ENCODE assay signal across 21 cellular contexts in genomic region chr1:59901770-59902388, GRCh38. TPM values are rescaled to one million over a fixed set of nuclear protein-coding genes. Genes with fewer than 3 reads are reported as not detected.
DNase-seq lines count a peak whose midpoint lies in the region; ATAC-seq, FAIRE-seq and TF ChIP-seq lines count a peak whose summit lies in the region.
"Had no signal": no experiment of that assay in that cellular context is flagged by ENCODE, and none has a peak within 500 bp of the region (broad histone marks: within the 10 kb centered on the region; RNA-seq: fewer than 3 reads in every experiment).

No MANE protein-coding gene starts in this region.

- H3K36me3 ChIP-seq in left ventricle myocardium inferior: peaks cover 18% of the 10 kb centered on the region
- no peaks in the 10 kb centered on the region for H3K36me3 ChIP-seq in esophagus muscularis mucosa
- H3K36me3 ChIP-seq in smooth muscle cell (ENCODE audit: low read depth): no peaks in the 10 kb centered on the region

- peaks cover 52% of the 10 kb centered on the region for H3K4me1 ChIP-seq in left ventricle myocardium inferior
- H3K4me1 ChIP-seq in esophagus muscularis mucosa: peaks cover 0 to 11% (median 0%) of the 10 kb centered on the region in 4 donors
- no peaks in the 10 kb centered on the region for H3K4me1 ChIP-seq in smooth muscle cell (ENCODE audit: low read depth)

- H3K27me3 ChIP-seq in left ventricle myocardium inferior (ENCODE audit: low read depth) (no peaks in the 10 kb centered on the region), esophagus muscularis mucosa (no peaks in the 10 kb centered on the region), smooth muscle cell (ENCODE audit: low read depth) (no peaks in the 10 kb centered on the region)

- H3K27ac ChIP-seq in left ventricle myocardium inferior (replicated peaks) (peak overlapping the region; percentile 39), esophagus muscularis mucosa (replicated peaks in 1 of 4) (no peak overlapping the region), smooth muscle cell (ENCODE audit: low read depth) (no peak overlapping the region)
- H3K27ac ChIP-seq: 22Rv1 had no signal

- H3K9me3 Mint-ChIP-seq in activated CD4-positive, alpha-beta T cell treated with anti-CD3 and anti-CD28 coated beads, Interleukin-2, amount 10 ng/mL, durations not matched to agents 24 days and 14 days: no peaks in the 10 kb centered on the region
- H3K9me3 Mint-ChIP-seq: CD8-positive, alpha-beta T cell had no signal

- H3F3A ChIP-seq in smooth muscle cell (ENCODE audit: low read depth): no peaks in the 10 kb centered on the region

- H2AFZ ChIP-seq in smooth muscle cell (ENCODE audit: low read depth): peak overlapping the region; percentile 36

- intact Hi-C loops in left ventricle myocardium inferior (cut with micrococcal nuclease) (no loop called here), Right ventricle myocardium superior (cut with DNase I) (no loop called here), esophagus muscularis mucosa (cut with DNase I) (no loop called here)
- intact Hi-C loops in activated CD4-positive, alpha-beta T cell treated with anti-CD3 and anti-CD28 coated beads, Interleukin-2, amount 10 ng/mL, durations not matched to agents 24 days and 14 days (cut with micrococcal nuclease): no loop called here

- FAIRE-seq in GM12891 (lab: Jason Lieb, UNC): no peak
- FAIRE-seq: D721Med, GM18507, K562 had no signal

- TF ChIP-seq POLR2A in esophagus muscularis mucosa (IDR thresholded peaks at IDR 0.05; ENCODE audit: low read depth) (no peak), GM12891 (IDR thresholded peaks at IDR 0.05; ENCODE audit: low read depth, low read length) (no peak)

- H3K9me3 ChIP-seq in left ventricle myocardium inferior (replicated peaks): no peaks in the 10 kb centered on the region
- H3K9me3 ChIP-seq in esophagus muscularis mucosa: no peaks in the 10 kb centered on the region
- no peaks in the 10 kb centered on the region for H3K9me3 ChIP-seq in smooth muscle cell (replicated peaks; ENCODE audit: low read depth)

- no peaks in the 10 kb centered on the region for H3K36me3 Mint-ChIP-seq in activated CD4-positive, alpha-beta T cell treated with anti-CD3 and anti-CD28 coated beads, Interleukin-2, amount 10 ng/mL, durations not matched to agents 24 days and 14 days (ENCODE audit: low read depth)

- DNase-seq in left ventricle myocardium inferior: no peak
- DNase-seq in Right ventricle myocardium superior: no peak
- peak; percentile 90 for DNase-seq in esophagus muscularis mucosa (ENCODE audit: extremely low spot score)
- peak; percentile 13 for DNase-seq in kidney tubule cell (ENCODE audit: low spot score)
- DNase-seq in smooth muscle cell (lab: John Stamatoyannopoulos, UW; ENCODE audit: unreplicated experiment): no peak
- DNase-seq in GM12891 (ENCODE audit: insufficient read length, low spot score): no peak
- no peak for DNase-seq in activated CD4-positive, alpha-beta T cell treated with anti-CD3 and anti-CD28 coated beads, Interleukin-2, amount 10 ng/mL, durations not matched to agents 24 days and 14 days
- no peak for DNase-seq in D341Med (ENCODE audit: low spot score)
- DNase-seq: CD8-positive, alpha-beta T cell; DMS79 treated with DMSO at 0.1 percent for 48 hours; NCI-H1048; NCI-H146; NCI-H2081; NCI-H510A treated with DMSO at 0.1 percent for 48 hours; NCI-H82; PC-3 had no signal

- WGBS in esophagus muscularis mucosa: 30% methylated on average over 1 of the region's 1 CpG
- WGBS in smooth muscle cell (ENCODE audit: low lambda C conversion rate): 15% methylated on average over 1 of the region's 1 CpG

- H3K9ac ChIP-seq in smooth muscle cell (ENCODE audit: low read depth): no peak overlapping the region

- no peak for TF ChIP-seq EP300 in esophagus muscularis mucosa (IDR thresholded peaks at IDR 0.05)

- TF ChIP-seq CTCF in left ventricle myocardium inferior (IDR thresholded peaks at IDR 0.05; ENCODE audit: borderline replicate concordance): no peak
- TF ChIP-seq CTCF in esophagus muscularis mucosa (IDR thresholded peaks at IDR 0.05): no peak
- TF ChIP-seq CTCF in smooth muscle cell (IDR thresholded peaks at IDR 0.05; ENCODE audit: borderline replicate concordance, insufficient read depth, poor library complexity, severe bottlenecking): no peak

- no peak for ATAC-seq in Right ventricle myocardium superior (ENCODE audit: poor library complexity)
- ATAC-seq: CD8-positive, alpha-beta T cell; K562; PC-3 had no signal

- H3K4me3 ChIP-seq in left ventricle myocardium inferior (no peak overlapping the region), esophagus muscularis mucosa (no peak overlapping the region), smooth muscle cell (no peak overlapping the region)
- H3K4me3 ChIP-seq: K562 had no signal

- H4K20me1 ChIP-seq in smooth muscle cell (ENCODE audit: low read depth): no peaks in the 10 kb centered on the region

- H3K4me3 Mint-ChIP-seq in activated CD4-positive, alpha-beta T cell treated with anti-CD3 and anti-CD28 coated beads, Interleukin-2, amount 10 ng/mL, durations not matched to agents 24 days and 14 days: no peak overlapping the region
- H3K4me3 Mint-ChIP-seq: CD8-positive, alpha-beta T cell had no signal

- no peaks in the 10 kb centered on the region for H3K27me3 Mint-ChIP-seq in activated CD4-positive, alpha-beta T cell treated with anti-CD3 and anti-CD28 coated beads, Interleukin-2, amount 10 ng/mL, durations not matched to agents 24 days and 14 days

- H3K4me1 Mint-ChIP-seq in activated CD4-positive, alpha-beta T cell treated with anti-CD3 and anti-CD28 coated beads, Interleukin-2, amount 10 ng/mL, durations not matched to agents 24 days and 14 days: peaks cover 3% of the 10 kb centered on the region

- no peaks in the 10 kb centered on the region for H3K79me2 ChIP-seq in smooth muscle cell (ENCODE audit: low read depth)

- H3K4me2 ChIP-seq in smooth muscle cell: peak overlapping the region; percentile 32

- H3K27ac Mint-ChIP-seq in activated CD4-positive, alpha-beta T cell treated with anti-CD3 and anti-CD28 coated beads, Interleukin-2, amount 10 ng/mL, durations not matched to agents 24 days and 14 days: no peak overlapping the region
- H3K27ac Mint-ChIP-seq: CD8-positive, alpha-beta T cell had no signal

TF ChIP-seq in GM12891, 5 proteins besides CTCF, POLR2A, EP300 and RAD21:
- TF ChIP-seq SPI1 (IDR thresholded peaks at IDR 0.05; ENCODE audit: low read depth, low read length): no peak
- TF ChIP-seq POU2F2 (IDR thresholded peaks at IDR 0.05; ENCODE audit: low read depth, low read length): no peak
- no peak for TF ChIP-seq PAX5 (IDR thresholded peaks at IDR 0.05; ENCODE audit: insufficient read depth, low read length, severe bottlenecking)
- TF ChIP-seq POLR2AphosphoS5 (IDR thresholded peaks at IDR 0.05; ENCODE audit: low read depth, low read length): no peak
- TF ChIP-seq TAF1 (IDR thresholded peaks at IDR 0.05; ENCODE audit: low read depth, low read length): no peak

RNA-seq across cellular contexts. Expression of gene CYP2J2, which starts 24.7 kb away (rescaled TPM):
- 91.7 TPM for total RNA-seq in left ventricle myocardium inferior
- total RNA-seq in Right ventricle myocardium superior: 50.6 TPM
- total RNA-seq in esophagus muscularis mucosa: under 1 TPM in 3 of 4 donors, not detected in 1; 0.17 to 0.42 (median 0.26) TPM
- 2.2 and 2.5 TPM in 2 replicates for total RNA-seq in smooth muscle cell
- polyA plus RNA-seq in smooth muscle cell: 1.7 and 2.4 TPM in 2 replicates
- 0.04 TPM for polyA plus RNA-seq in GM12891 (2012; ENCODE audit: low read depth, missing spikeins)
- total RNA-seq in activated CD4-positive, alpha-beta T cell treated with anti-CD3 and anti-CD28 coated beads, Interleukin-2, amount 10 ng/mL, durations not matched to agents 24 days and 14 days: 0.49 and 0.78 TPM in 2 replicates
- total RNA-seq: G401, K562 had no signal
- polyA plus RNA-seq: K562 had no signal

Comparison
In these comparisons a context has a peak if more than half of its experiments do, and no peak if none do; other contexts are left out.
1. DNase-seq: peak in esophagus muscularis mucosa (single experiment) and kidney tubule cell (single experiment); none in left ventricle myocardium inferior (single experiment), Right ventricle myocardium superior (single experiment), smooth muscle cell (single experiment), GM12891 (single experiment), activated CD4-positive, alpha-beta T cell treated with anti-CD3 and anti-CD28 coated beads, Interleukin-2, amount 10 ng/mL, durations not matched to agents 24 days and 14 days (single experiment) and D341Med (single experiment).
2. RNA of gene CYP2J2, which starts 24.7 kb away (total RNA-seq): 91.7 TPM in left ventricle myocardium inferior (single experiment) and 50.6 TPM in Right ventricle myocardium superior (single experiment); 2.2 to 2.5 TPM in smooth muscle cell, 0.49 to 0.78 TPM in activated CD4-positive, alpha-beta T cell treated with anti-CD3 and anti-CD28 coated beads, Interleukin-2, amount 10 ng/mL, durations not matched to agents 24 days and 14 days and 0.17 to 0.42 TPM in esophagus muscularis mucosa; every median in the first group is over 10 times any median in the second.